Comparison of ENCODE assay signal across 15 cellular contexts in genomic region chr16:71778780-71779179, GRCh38.
"Had no signal": no experiment of that assay in that cellular context is flagged by ENCODE, and none has a peak within 500 bp of the region (broad histone marks: within the 10 kb centered on the region; RNA-seq: fewer than 3 reads in every experiment).

No MANE protein-coding gene starts in this region.

- H3K9me3 ChIP-seq: adrenal gland, esophagus squamous epithelium, testis, upper lobe of left lung had no signal

- H3K27me3 ChIP-seq: adrenal gland, esophagus squamous epithelium, testis, upper lobe of left lung had no signal

- H3K4me1 ChIP-seq: testis had no signal

- DNase-seq: activated CD4-positive, alpha-beta T cell treated with anti-CD3 and anti-CD28 coated beads, Interleukin-2, amount 50 U/mL, for 4 hours; activated naive CD4-positive, alpha-beta T cell treated with anti-CD3 and anti-CD28 coated beads, Interleukin-2, amount 10 ng/mL, durations not matched to agents 7 days and 5 days; activated T-cell treated with anti-CD3 and anti-CD28 coated beads for 4 hours; adrenal gland; effector CD4-positive, alpha-beta T cell; esophagus squamous epithelium; mesendoderm; natural killer cell; stimulated activated CD4-positive, alpha-beta T cell treated with anti-CD3 and anti-CD28 coated beads, Interleukin-4, amount 100 ng/mL, for 24 hours; testis; upper lobe of left lung had no signal

- H3K9me3 Mint-ChIP-seq: activated naive CD4-positive, alpha-beta T cell treated with anti-CD3 and anti-CD28 coated beads, Interleukin-2, amount 10 ng/mL, durations not matched to agents 7 days and 5 days; natural killer cell; stimulated activated memory B cell treated with anti-CD40 and anti-IgM and Interleukin-4, amounts not matched to agents 10 μg/mL and 1 μg/mL and 100 μg/mL, for 72 hours had no signal

- H3K4me3 ChIP-seq: adrenal gland, esophagus squamous epithelium, smooth muscle cell, testis, upper lobe of left lung had no signal

- H3K27me3 Mint-ChIP-seq: activated naive CD4-positive, alpha-beta T cell treated with anti-CD3 and anti-CD28 coated beads, Interleukin-2, amount 10 ng/mL, durations not matched to agents 7 days and 5 days; stimulated activated memory B cell treated with anti-CD40 and anti-IgM and Interleukin-4, amounts not matched to agents 10 μg/mL and 1 μg/mL and 100 μg/mL, for 72 hours had no signal

- H3K36me3 Mint-ChIP-seq: natural killer cell had no signal

- ATAC-seq: activated CD4-positive, CD25-positive, alpha-beta regulatory T cell treated with anti-CD3 and anti-CD28 coated beads, Interleukin-2, amount 50 U/mL, for 24 hours; natural killer cell; sciatic nerve; stimulated activated memory B cell treated with anti-CD40 and anti-IgM and Interleukin-4, amounts not matched to agents 10 μg/mL and 1 μg/mL and 100 μg/mL, for 72 hours had no signal

- H3K27ac Mint-ChIP-seq: activated naive CD4-positive, alpha-beta T cell treated with anti-CD3 and anti-CD28 coated beads, Interleukin-2, amount 10 ng/mL, durations not matched to agents 7 days and 5 days; stimulated activated memory B cell treated with anti-CD40 and anti-IgM and Interleukin-4, amounts not matched to agents 10 μg/mL and 1 μg/mL and 100 μg/mL, for 72 hours had no signal

- H3K4me3 Mint-ChIP-seq: activated naive CD4-positive, alpha-beta T cell treated with anti-CD3 and anti-CD28 coated beads, Interleukin-2, amount 10 ng/mL, durations not matched to agents 7 days and 5 days; natural killer cell; stimulated activated memory B cell treated with anti-CD40 and anti-IgM and Interleukin-4, amounts not matched to agents 10 μg/mL and 1 μg/mL and 100 μg/mL, for 72 hours had no signal

- H3K27ac ChIP-seq: adrenal gland, esophagus squamous epithelium, testis had no signal
